ENCODE assay signal across 14 cellular contexts in the genomic region with DNA sequence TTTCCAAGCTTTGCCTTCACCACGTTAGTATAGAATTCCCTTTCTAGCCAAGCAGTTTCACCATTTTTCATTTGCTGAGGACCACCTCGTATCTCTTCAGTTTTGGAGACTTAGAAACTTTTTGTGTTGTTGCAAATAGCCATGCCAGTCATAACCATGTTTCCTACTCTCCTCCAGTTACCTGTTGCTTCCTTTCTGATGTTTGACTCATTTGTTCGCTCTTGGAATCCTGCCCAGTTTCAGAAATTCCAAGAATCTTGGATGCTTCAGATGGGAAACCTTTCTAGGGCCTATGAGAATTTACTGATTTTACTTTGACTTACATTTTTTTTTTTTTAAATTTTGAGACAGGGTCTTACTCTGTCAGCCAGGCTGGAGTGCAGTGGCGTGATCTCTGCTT.
DNase-seq lines count a peak whose midpoint lies in the region; ATAC-seq and TF ChIP-seq lines count a peak whose summit lies in the region.
"Had no signal": no experiment of that assay in that cellular context is flagged by ENCODE, and none has a peak within 500 bp of the region (broad histone marks: within the 10 kb centered on the region; RNA-seq: fewer than 3 reads in every experiment).

No MANE protein-coding gene starts in this region.

- no peak overlapping the region for H2AFZ ChIP-seq in osteoblast (ENCODE audit: low read length)

- H3K4me3 ChIP-seq in fibroblast of pulmonary artery (replicated peaks; ENCODE audit: low read depth, low read length) (no peak overlapping the region), osteoblast (ENCODE audit: insufficient read depth, low read length) (no peak overlapping the region)
- H3K4me3 ChIP-seq: GM12878 had no signal

- H3K4me3 Mint-ChIP-seq in HFFc6: no peak overlapping the region
- H3K4me3 Mint-ChIP-seq: activated naive CD8-positive, alpha-beta T cell treated with anti-CD3 and anti-CD28 coated beads for 36 hours; dendritic cell treated with granulocyte-macrophage colony-stimulating factor and Interleukin-4, amounts not matched to agents 40 ng/mL and 50 ng/mL, for 4 days had no signal

- H3K27ac Mint-ChIP-seq in HFFc6: no peak overlapping the region
- H3K27ac Mint-ChIP-seq: dendritic cell treated with granulocyte-macrophage colony-stimulating factor and Interleukin-4, amounts not matched to agents 40 ng/mL and 50 ng/mL, for 4 days had no signal

- no peaks in the 10 kb centered on the region; the same call in 1 of the 2 replicates for H3K27me3 Mint-ChIP-seq in HFFc6 (ENCODE audit: insufficient read depth)
- H3K27me3 Mint-ChIP-seq: activated naive CD8-positive, alpha-beta T cell treated with anti-CD3 and anti-CD28 coated beads for 36 hours; dendritic cell treated with granulocyte-macrophage colony-stimulating factor and Interleukin-4, amounts not matched to agents 40 ng/mL and 50 ng/mL, for 4 days had no signal

- peaks cover 60% of the 10 kb centered on the region for H3K36me3 ChIP-seq in osteoblast (ENCODE audit: insufficient read depth, low read length)

- no peaks in the 10 kb centered on the region for H3K9me3 Mint-ChIP-seq in HFFc6
- H3K9me3 Mint-ChIP-seq: activated naive CD8-positive, alpha-beta T cell treated with anti-CD3 and anti-CD28 coated beads for 36 hours; dendritic cell treated with granulocyte-macrophage colony-stimulating factor and Interleukin-4, amounts not matched to agents 40 ng/mL and 50 ng/mL, for 4 days had no signal

- H3K79me2 ChIP-seq in osteoblast (ENCODE audit: insufficient read depth, low read length): peaks cover 93% of the 10 kb centered on the region

- peaks cover 71% of the 10 kb centered on the region for H3K36me3 Mint-ChIP-seq in HFFc6 (ENCODE audit: low read depth)

- H3K4me1 ChIP-seq in osteoblast (ENCODE audit: insufficient read depth, low read length): peaks cover 4% of the 10 kb centered on the region

- peaks cover 22% of the 10 kb centered on the region for H4K20me1 ChIP-seq in osteoblast (ENCODE audit: insufficient read depth, low read length)

- peak; percentile 4 for DNase-seq in HFFc6
- peak; percentile 67 for DNase-seq in fibroblast of pulmonary artery (ENCODE audit: low read depth)
- DNase-seq in pulmonary artery endothelial cell (ENCODE audit: low read depth, low spot score): peak; percentile 46
- no peak for DNase-seq in CD1c-positive myeloid dendritic cell (ENCODE audit: extremely low spot score)
- no peak for DNase-seq in osteoblast (ENCODE audit: insufficient read length, low spot score, missing footprints)
- no peak for DNase-seq in amniotic stem cell (lab: John Stamatoyannopoulos, UW)
- DNase-seq in activated CD4-positive, alpha-beta T cell treated with anti-CD3 and anti-CD28 coated beads, Interleukin-2, amount 50 U/mL, for 48 hours: no peak
- DNase-seq: activated naive CD8-positive, alpha-beta T cell treated with anti-CD3 and anti-CD28 coated beads for 36 hours; DND-41; stimulated activated CD4-positive, alpha-beta T cell treated with anti-CD3 and anti-CD28 coated beads, Interleukin-1b, Interleukin-23, amount 100 ng/mL, for 48 hours had no signal

- ATAC-seq in SK-N-SH treated with all-trans-retinoic acid at 6 μM for 48 hours: peak; percentile 65
- ATAC-seq: GM12878 had no signal

- TF ChIP-seq CTCF in HFFc6 (IDR thresholded peaks at IDR 0.05) (no peak), fibroblast of pulmonary artery (IDR thresholded peaks at IDR 0.05; ENCODE audit: low read length, missing control alignments) (no peak), osteoblast (IDR thresholded peaks at IDR 0.05; ENCODE audit: extremely low read depth, low read depth, low read length) (no peak)

- H3K27me3 ChIP-seq in osteoblast (ENCODE audit: insufficient read depth, low read length): no peaks in the 10 kb centered on the region

- H3K4me1 Mint-ChIP-seq in HFFc6 (ENCODE audit: low read depth): peaks cover 41% of the 10 kb centered on the region

- H3K9me3 ChIP-seq in osteoblast (ENCODE audit: low read depth, low read length): no peaks in the 10 kb centered on the region

- H3K4me2 ChIP-seq in osteoblast (ENCODE audit: insufficient read depth, low read length): no peak overlapping the region

- H3K27ac ChIP-seq in osteoblast (ENCODE audit: low read depth, low read length): no peak overlapping the region
- H3K27ac ChIP-seq: C4-2B had no signal

TF ChIP-seq in SK-N-SH treated with all-trans-retinoic acid at 6 μM for 48 hours, 23 proteins besides CTCF, POLR2A, EP300 and RAD21:
- TF ChIP-seq ZC3H10 (CRISPR knock-in tag; IDR thresholded peaks at IDR 0.05) (no peak), ZNF8 (CRISPR knock-in tag; IDR thresholded peaks at IDR 0.05) (no peak), ESRRG (CRISPR knock-in tag; IDR thresholded peaks at IDR 0.05) (no peak), TCF4 (CRISPR knock-in tag; IDR thresholded peaks at IDR 0.05; ENCODE audit: borderline replicate concordance) (no peak), ZNF70 (CRISPR knock-in tag; IDR thresholded peaks at IDR 0.05) (no peak)

Comparison
In these comparisons a context has a peak if more than half of its experiments do, and no peak if none do; other contexts are left out.
1. DNase-seq: peak in HFFc6 (single experiment), fibroblast of pulmonary artery (single experiment) and pulmonary artery endothelial cell (single experiment); none in CD1c-positive myeloid dendritic cell (single experiment), osteoblast (single experiment), amniotic stem cell (single experiment) and activated CD4-positive, alpha-beta T cell treated with anti-CD3 and anti-CD28 coated beads, Interleukin-2, amount 50 U/mL, for 48 hours (0 of 2).